Comparison of ENCODE assay signal across 14 cellular contexts in the genomic region with DNA sequence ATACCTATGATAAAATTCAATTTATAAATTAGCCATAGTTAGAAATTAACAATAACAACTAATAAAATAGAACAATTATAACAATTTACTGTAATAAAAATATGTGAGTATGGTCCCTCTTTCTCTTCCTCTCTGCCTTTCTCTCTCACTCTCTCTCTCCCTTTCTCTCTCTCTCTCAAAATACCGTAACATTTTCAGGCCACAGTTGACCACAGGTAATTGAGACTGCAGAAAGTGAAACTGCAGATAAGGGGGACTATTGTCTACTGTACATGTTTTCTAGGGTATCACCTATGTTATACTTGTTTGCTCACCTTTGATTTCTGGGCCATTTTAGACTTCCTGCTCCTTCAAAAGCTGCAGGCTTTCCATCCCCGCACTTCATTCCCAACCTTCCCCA. TPM values are rescaled to one million over a fixed set of nuclear protein-coding genes. Genes with fewer than 3 reads are reported as not detected.
DNase-seq lines count a peak whose midpoint lies in the region; ATAC-seq and TF ChIP-seq lines count a peak whose summit lies in the region.
"Had no signal": no experiment of that assay in that cellular context is flagged by ENCODE, and none has a peak within 500 bp of the region (broad histone marks: within the 10 kb centered on the region; RNA-seq: fewer than 3 reads in every experiment).

No MANE protein-coding gene starts in this region.

- no CpG with 5 or more reads among the region's 2 CpGs for WGBS in neuronal stem cell (ENCODE audit: extremely low coverage in 2 of 2, insufficient read length in 2 of 2, insufficient replicate concordance in 1 of 2), 2 donors

- peak overlapping the region in 7 of 11 experiments; percentile 43 to 83 (median 73); a peak in 13 of 22 replicates for H3K4me2 ChIP-seq in BLaER1 treated with 17β-estradiol and CSF1 and Interleukin-3, amounts not matched to agents 10 nM and 100 nM
- no peak overlapping the region for H3K4me2 ChIP-seq in neuronal stem cell (ENCODE audit: insufficient read depth, low read length, poor library complexity, severe bottlenecking)

- ATAC-seq in GM19035 (IDR thresholded peaks at IDR 0.05; ENCODE audit: unreplicated experiment) (peak; percentile 59), HG03378 (IDR thresholded peaks at IDR 0.05; ENCODE audit: unreplicated experiment) (peak; percentile 60), GM18519 (IDR thresholded peaks at IDR 0.05; ENCODE audit: low FRiP score, unreplicated experiment) (no peak), GM21360 (IDR thresholded peaks at IDR 0.05; ENCODE audit: unreplicated experiment) (no peak)
- ATAC-seq: left lung had no signal

- POLR2A ChIA-PET in HEK293 (lab: Yijun Ruan, JAX): no interaction called here

- no peak overlapping the region for H2BK5ac ChIP-seq in neuronal stem cell (ENCODE audit: low read length)

- H4K91ac ChIP-seq in neuronal stem cell (ENCODE audit: low read depth, low read length, poor library complexity): no peak overlapping the region

- H3K4me3 ChIP-seq in BLaER1 treated with 17β-estradiol and CSF1 and Interleukin-3, amounts not matched to agents 10 nM and 100 nM: no peak overlapping the region
- H3K4me3 ChIP-seq in HEK293 (ENCODE audit: low read depth, low read length) (no peak overlapping the region), neuronal stem cell (ENCODE audit: low read length in 2 of 2) (no peak overlapping the region)
- H3K4me3 ChIP-seq: HAP-1, left lung, skin epidermis had no signal

- no peak for TF ChIP-seq CTCF in HEK293 (tag by site-specific recombination; IDR thresholded peaks at IDR 0.05)

- peaks cover 14 to 38% (median 28%) of the 10 kb centered on the region in 10 experiments for H3K4me1 ChIP-seq in BLaER1 treated with 17β-estradiol and CSF1 and Interleukin-3, amounts not matched to agents 10 nM and 100 nM
- no peaks in the 10 kb centered on the region for H3K4me1 ChIP-seq in HEK293 (ENCODE audit: control insufficient read depth, insufficient read depth, low read length)
- H3K4me1 ChIP-seq in neuronal stem cell (ENCODE audit: control insufficient read depth in 2 of 2, insufficient read depth in 1 of 2, low read depth in 1 of 2, low read length in 2 of 2): no peaks in the 10 kb centered on the region
- H3K4me1 ChIP-seq: HAP-1 had no signal

- no peak overlapping the region for H2BK15ac ChIP-seq in neuronal stem cell (ENCODE audit: low read length)

- H2AK5ac ChIP-seq in neuronal stem cell (ENCODE audit: low read depth, low read length): no peak overlapping the region

- H3K18ac ChIP-seq in neuronal stem cell (ENCODE audit: low read length): no peak overlapping the region

- no peak overlapping the region for H3K4ac ChIP-seq in neuronal stem cell (ENCODE audit: low read length)

- DNase-seq in neuronal stem cell (ENCODE audit: low spot score): no peak
- no peak for DNase-seq in activated CD4-positive, CD25-positive, alpha-beta regulatory T cell (lab: John Stamatoyannopoulos, UW)
- DNase-seq: ACHN, GF-D8, left lung, NCI-H1105 treated with DMSO at 0.1 percent for 48 hours had no signal

- no peaks in the 10 kb centered on the region for H3K27me3 ChIP-seq in BLaER1 treated with 17β-estradiol and CSF1 and Interleukin-3, amounts not matched to agents 10 nM and 100 nM
- H3K27me3 ChIP-seq in neuronal stem cell (ENCODE audit: control insufficient read depth in 3 of 3, insufficient read depth in 3 of 3, low read depth in 1 of 3, low read length in 3 of 3): no peaks in the 10 kb centered on the region
- H3K27me3 ChIP-seq: left lung had no signal

- no peak overlapping the region for H2BK12ac ChIP-seq in neuronal stem cell (ENCODE audit: low read length)

- H3K14ac ChIP-seq in neuronal stem cell (ENCODE audit: low read length): no peak overlapping the region

- no peak overlapping the region for H3K23ac ChIP-seq in neuronal stem cell (ENCODE audit: low read depth, low read length, poor library complexity)

- H3K79me1 ChIP-seq in neuronal stem cell (ENCODE audit: low read depth, low read length): no peaks in the 10 kb centered on the region

- H4K20me1 ChIP-seq in BLaER1 treated with 17β-estradiol and CSF1 and Interleukin-3, amounts not matched to agents 10 nM and 100 nM: no peaks in the 10 kb centered on the region

- H2AFZ ChIP-seq in neuronal stem cell (ENCODE audit: low read length): no peak overlapping the region

- peak overlapping the region in 1 of 11 experiments; percentile 65; a peak in 1 of 22 replicates for H3K27ac ChIP-seq in BLaER1 treated with 17β-estradiol and CSF1 and Interleukin-3, amounts not matched to agents 10 nM and 100 nM
- H3K27ac ChIP-seq in HEK293 (ENCODE audit: extremely low read depth, low read depth, low read length) (no peak overlapping the region), neuronal stem cell (replicated peaks; ENCODE audit: low read length) (no peak overlapping the region)
- H3K27ac ChIP-seq: left lung, skin epidermis had no signal

- no peaks in the 10 kb centered on the region for H3K9me3 ChIP-seq in BLaER1 treated with 17β-estradiol and CSF1 and Interleukin-3, amounts not matched to agents 10 nM and 100 nM (replicated peaks in 1 of 11)
- no peaks in the 10 kb centered on the region for H3K9me3 ChIP-seq in HEK293 (ENCODE audit: control insufficient read depth, insufficient read depth, low read depth, low read length)
- H3K9me3 ChIP-seq in neuronal stem cell (replicated peaks in 1 of 2; ENCODE audit: control insufficient read depth in 2 of 2, insufficient read depth in 1 of 2, low read depth in 1 of 2, low read length in 2 of 2): no peaks in the 10 kb centered on the region
- H3K9me3 ChIP-seq: HAP-1, left lung had no signal

- no peak overlapping the region for H2BK120ac ChIP-seq in neuronal stem cell (ENCODE audit: low read depth, low read length)

- no peak overlapping the region for H4K8ac ChIP-seq in neuronal stem cell (ENCODE audit: low read depth, low read length)

- peaks cover 0 to 78% (median 0%) of the 10 kb centered on the region in 11 experiments; a peak in 8 of 22 replicates for H3K36me3 ChIP-seq in BLaER1 treated with 17β-estradiol and CSF1 and Interleukin-3, amounts not matched to agents 10 nM and 100 nM
- H3K36me3 ChIP-seq in HEK293 (ENCODE audit: control insufficient read depth in 2 of 2, insufficient read depth in 1 of 2, low read length in 2 of 2) (no peaks in the 10 kb centered on the region), neuronal stem cell (replicated peaks in 1 of 2; ENCODE audit: control insufficient read depth in 2 of 2, insufficient read depth in 2 of 2, low read length in 2 of 2) (no peaks in the 10 kb centered on the region)
- H3K36me3 ChIP-seq: HAP-1, left lung had no signal

- no peak overlapping the region for H3K9ac ChIP-seq in BLaER1 treated with 17β-estradiol and CSF1 and Interleukin-3, amounts not matched to agents 10 nM and 100 nM
- H3K9ac ChIP-seq in neuronal stem cell (ENCODE audit: low read depth, low read length, poor library complexity): no peak overlapping the region

- CTCF ChIA-PET in HEK293 (lab: Yijun Ruan, JAX): interaction anchor here (0.5 to 1.2 kb wide), 3 partner anchors 9 to 247 kb away, joined by 3 read pairs; no protein-coding TSS in a partner anchor

TF ChIP-seq in HEK293, 187 proteins besides CTCF, POLR2A, EP300 and RAD21:
- TF ChIP-seq PRDM1 (tag by site-specific recombination; IDR thresholded peaks at IDR 0.05) (peak; percentile 73), MYNN (tag by site-specific recombination; IDR thresholded peaks at IDR 0.05; ENCODE audit: borderline replicate concordance) (no peak), ZNF626 (tag by site-specific recombination; IDR thresholded peaks at IDR 0.05) (no peak)

RNA-seq across cellular contexts. Expression of a gene that starts 46.8 kb away (rescaled TPM):
- polyA plus RNA-seq in neuronal stem cell (2013, experiment 1 of 2): not detected
- polyA plus RNA-seq in neuronal stem cell (2013, experiment 2 of 2): not detected

Comparison
In these comparisons a context has a peak if more than half of its experiments do, and no peak if none do; other contexts are left out.
1. ATAC-seq: peak in GM19035 (single experiment) and HG03378 (single experiment); none in GM18519 (single experiment) and GM21360 (single experiment).